Comparison of ENCODE assay signal across 1 cellular context in genomic region chr6:118739976-118740771, GRCh38.
TF ChIP-seq lines count a peak whose summit lies in the region.

No MANE protein-coding gene starts in this region.

TF ChIP-seq in K562, 482 proteins besides CTCF, POLR2A, EP300 and RAD21 (continued from another document and continues in another):
- TF ChIP-seq MGA (IDR thresholded peaks at IDR 0.05) (peak; percentile 67), ZBTB2 (IDR thresholded peaks at IDR 0.05) (no peak), MAFF (IDR thresholded peaks at IDR 0.05; ENCODE audit: low read length) (peak; percentile 50; the same call in 1 of the 2 replicates), NFIC (IDR thresholded peaks at IDR 0.05) (peak; percentile 66), HMBOX1 (IDR thresholded peaks at IDR 0.05) (no peak), ELK1 (CRISPR knock-in tag; IDR thresholded peaks at IDR 0.05) (no peak), RNF219 (CRISPR knock-in tag; IDR thresholded peaks at IDR 0.05) (no peak), MNT (conservative IDR thresholded peaks at IDR 0.05) (peak; percentile 84 to 88), ZC3H11A (IDR thresholded peaks at IDR 0.05; ENCODE audit: low read depth, low read length) (no peak), ARID1B (IDR thresholded peaks at IDR 0.05) (peak; percentile 32; the same call in 1 of the 2 replicates), FOXA3 (CRISPR knock-in tag; conservative IDR thresholded peaks at IDR 0.05 in 1 of 2, IDR thresholded peaks at IDR 0.05 in 1 of 2) (no peak), CHD7 (IDR thresholded peaks at IDR 0.05; ENCODE audit: low read depth, low read length) (no peak), ZNF785 (CRISPR knock-in tag; IDR thresholded peaks at IDR 0.05) (no peak), SREBF2 (CRISPR knock-in tag; IDR thresholded peaks at IDR 0.05) (no peak), MXI1 (IDR thresholded peaks at IDR 0.05; ENCODE audit: low read depth, low read length) (no peak), XRCC3 (IDR thresholded peaks at IDR 0.05) (no peak), CBFA2T2 (conservative IDR thresholded peaks at IDR 0.05) (no peak)
